In the genomic region with DNA sequence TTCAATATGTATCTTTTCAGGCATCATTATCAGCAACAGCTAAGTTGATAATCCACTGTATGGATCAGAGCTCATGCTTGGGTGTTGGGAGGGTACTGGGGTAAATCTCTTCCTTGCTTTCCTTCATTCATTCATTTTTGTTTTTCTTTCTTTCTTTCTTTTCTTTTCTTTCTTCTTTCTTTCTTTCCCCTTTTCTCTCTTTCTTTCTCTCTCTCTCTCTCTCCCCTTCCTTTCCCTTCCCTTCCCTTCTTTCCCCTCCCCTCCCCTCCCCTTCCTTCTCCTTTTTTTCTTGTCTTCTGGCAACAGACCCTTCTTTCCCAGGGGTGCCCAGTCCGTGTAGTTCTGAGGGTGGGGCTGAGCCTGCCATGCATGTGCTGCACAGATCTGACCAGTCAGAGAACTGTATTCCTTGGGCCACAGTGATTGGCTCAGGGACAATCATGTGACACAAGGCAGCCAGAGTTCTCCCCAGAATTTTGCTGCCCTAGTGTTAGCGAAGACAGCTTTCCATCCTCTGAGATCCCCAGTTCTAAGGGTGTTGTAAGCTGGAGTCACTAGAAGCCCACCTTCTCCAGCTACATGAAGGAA, we compare ENCODE assay signal across 27 cellular contexts. TPM values are rescaled to one million over a fixed set of nuclear protein-coding genes. Genes with fewer than 3 reads are reported as not detected.
DNase-seq lines count a peak whose midpoint lies in the region; ATAC-seq and TF ChIP-seq lines count a peak whose summit lies in the region.
"Had no signal": no experiment of that assay in that cellular context is flagged by ENCODE, and none has a peak within 500 bp of the region (broad histone marks: within the 10 kb centered on the region; RNA-seq: fewer than 3 reads in every experiment).

No MANE protein-coding gene starts in this region.

- H3K4me3 Mint-ChIP-seq in activated CD4-positive, alpha-beta T cell treated with anti-CD3 and anti-CD28 coated beads, Interleukin-2, amount 10 ng/mL, durations not matched to agents 24 days and 14 days, result no peak overlapping the region
- H3K4me3 Mint-ChIP-seq in stimulated activated naive B cell treated with anti-CD40 and anti-IgM and Interleukin-4, amounts not matched to agents 10 μg/mL and 1 μg/mL and 100 μg/mL, for 72 hours, result no peak overlapping the region
- H3K4me3 Mint-ChIP-seq: central memory CD8-positive, alpha-beta T cell; H9; memory B cell; stimulated activated effector memory CD8-positive, alpha-beta T cell treated with anti-CD3 and anti-CD28 coated beads, Interleukin-12 subunit alpha, Interleukin-12 subunit beta, amount 100 ng/mL, for 72 hours; T-helper 2 cell treated with Interferon-gamma antibody and Interleukin-4, amounts not matched to agents 5 μg/mL and 100 μg/mL, for 36 hours had no signal

- H3K27me3 Mint-ChIP-seq in activated CD4-positive, alpha-beta T cell treated with anti-CD3 and anti-CD28 coated beads, Interleukin-2, amount 10 ng/mL, durations not matched to agents 24 days and 14 days, result no peaks in the 10 kb centered on the region
- H3K27me3 Mint-ChIP-seq in stimulated activated naive B cell treated with anti-CD40 and anti-IgM and Interleukin-4, amounts not matched to agents 10 μg/mL and 1 μg/mL and 100 μg/mL, for 72 hours, result peaks cover 0 to 3% of the 10 kb centered on the region in 2 donors
- H3K27me3 Mint-ChIP-seq: central memory CD8-positive, alpha-beta T cell had no signal

- H3K36me3 ChIP-seq in lower lobe of right lung, result no peaks in the 10 kb centered on the region
- H3K36me3 ChIP-seq: BLaER1, WERI-Rb-1 had no signal

- H3K4me1 Mint-ChIP-seq in activated CD4-positive, alpha-beta T cell treated with anti-CD3 and anti-CD28 coated beads, Interleukin-2, amount 10 ng/mL, durations not matched to agents 24 days and 14 days, result peaks cover 4% of the 10 kb centered on the region
- peaks cover 4 to 5% of the 10 kb centered on the region in 2 donors for H3K4me1 Mint-ChIP-seq in stimulated activated naive B cell treated with anti-CD40 and anti-IgM and Interleukin-4, amounts not matched to agents 10 μg/mL and 1 μg/mL and 100 μg/mL, for 72 hours

- no peak overlapping the region for H3K27ac ChIP-seq in coronary artery
- no peak overlapping the region for H3K27ac ChIP-seq in lower lobe of right lung
- H3K27ac ChIP-seq: dorsolateral prefrontal cortex had no signal

- intact Hi-C loops in activated CD4-positive, alpha-beta T cell treated with anti-CD3 and anti-CD28 coated beads, Interleukin-2, amount 10 ng/mL, durations not matched to agents 24 days and 14 days (cut with micrococcal nuclease), result loop anchor here (10.0 kb wide), 1 partner anchor 250 kb away; no protein-coding TSS in a partner anchor
- intact Hi-C loops in lower lobe of right lung (cut with DNase I), result no loop called here

- H3K27ac Mint-ChIP-seq in activated CD4-positive, alpha-beta T cell treated with anti-CD3 and anti-CD28 coated beads, Interleukin-2, amount 10 ng/mL, durations not matched to agents 24 days and 14 days, result no peak overlapping the region
- peak overlapping the region; percentile 15 for H3K27ac Mint-ChIP-seq in stimulated activated naive B cell treated with anti-CD40 and anti-IgM and Interleukin-4, amounts not matched to agents 10 μg/mL and 1 μg/mL and 100 μg/mL, for 72 hours
- H3K27ac Mint-ChIP-seq: memory B cell; T-helper 2 cell treated with Interferon-gamma antibody and Interleukin-4, amounts not matched to agents 5 μg/mL and 100 μg/mL, for 36 hours had no signal

- H3K4me1 ChIP-seq in lower lobe of right lung, result no peaks in the 10 kb centered on the region

- TF ChIP-seq CTCF in coronary artery (IDR thresholded peaks at IDR 0.05) (no peak), lower lobe of right lung (IDR thresholded peaks at IDR 0.05) (no peak)

- ATAC-seq in stimulated activated naive B cell treated with anti-CD40 and anti-IgM and Interleukin-4, amounts not matched to agents 10 μg/mL and 1 μg/mL and 100 μg/mL, for 72 hours (replicated peaks), result peak in 1 of 2 donors; percentile 33
- no peak for ATAC-seq in lower lobe of right lung
- ATAC-seq in GM19452 (IDR thresholded peaks at IDR 0.05; ENCODE audit: unreplicated experiment), result no peak
- ATAC-seq: stimulated activated effector memory CD8-positive, alpha-beta T cell treated with anti-CD3 and anti-CD28 coated beads, Interleukin-12 subunit alpha, Interleukin-12 subunit beta, amount 100 ng/mL, for 72 hours had no signal

- no peaks in the 10 kb centered on the region for H3K9me3 ChIP-seq in lower lobe of right lung
- H3K9me3 ChIP-seq: BLaER1, SK-N-SH had no signal

- H3K27me3 ChIP-seq in lower lobe of right lung (ENCODE audit: low read depth), result peaks cover 3% of the 10 kb centered on the region
- H3K27me3 ChIP-seq: BLaER1 had no signal

- peak; percentile 37 for DNase-seq in activated CD4-positive, alpha-beta T cell treated with anti-CD3 and anti-CD28 coated beads, Interleukin-2, amount 10 ng/mL, durations not matched to agents 24 days and 14 days
- DNase-seq in activated CD4-positive, alpha-beta T cell treated with anti-CD3 and anti-CD28 coated beads for 4 hours, result no peak
- DNase-seq in NCI-H69 (lab: John Stamatoyannopoulos, UW) (peak; percentile 29), coronary artery (ENCODE audit: low spot score) (peak; percentile 19), lower lobe of right lung (no peak), AG08395 (ENCODE audit: low spot score) (no peak)
- DNase-seq in stimulated activated naive B cell treated with anti-CD40 and anti-IgM and Interleukin-4, amounts not matched to agents 10 μg/mL and 1 μg/mL and 100 μg/mL, for 72 hours, result no peak
- DNase-seq: ACHN; activated CD4-positive, alpha-beta T cell treated with anti-CD3 and anti-CD28 coated beads, Interleukin-2, amount 50 U/mL, for 4 hours; activated gamma-delta T cell; COR-L47; DMS79 treated with DMSO at 0.1 percent for 48 hours; dorsolateral prefrontal cortex; H9; NCI-H1105; NCI-H2081 treated with DMSO at 0.1 percent for 48 hours; NCI-H446 treated with DMSO at 0.1 percent for 48 hours; nucleus accumbens; SK-N-SH; stimulated activated CD4-positive, alpha-beta T cell treated with anti-CD3 and anti-CD28 coated beads, Interleukin-2, amount 100 ng/mL, for 48 hours; WERI-Rb-1 had no signal

- no peak overlapping the region for H3K4me3 ChIP-seq in coronary artery
- no peak overlapping the region for H3K4me3 ChIP-seq in lower lobe of right lung
- H3K4me3 ChIP-seq: BLaER1, dorsolateral prefrontal cortex had no signal

- H3K36me3 Mint-ChIP-seq in activated CD4-positive, alpha-beta T cell treated with anti-CD3 and anti-CD28 coated beads, Interleukin-2, amount 10 ng/mL, durations not matched to agents 24 days and 14 days (ENCODE audit: low read depth), result no peaks in the 10 kb centered on the region
- H3K36me3 Mint-ChIP-seq in stimulated activated naive B cell treated with anti-CD40 and anti-IgM and Interleukin-4, amounts not matched to agents 10 μg/mL and 1 μg/mL and 100 μg/mL, for 72 hours, result no peaks in the 10 kb centered on the region
- H3K36me3 Mint-ChIP-seq: memory B cell; stimulated activated effector memory CD8-positive, alpha-beta T cell treated with anti-CD3 and anti-CD28 coated beads, Interleukin-12 subunit alpha, Interleukin-12 subunit beta, amount 100 ng/mL, for 72 hours had no signal

- no peaks in the 10 kb centered on the region for H3K9me3 Mint-ChIP-seq in activated CD4-positive, alpha-beta T cell treated with anti-CD3 and anti-CD28 coated beads, Interleukin-2, amount 10 ng/mL, durations not matched to agents 24 days and 14 days
- no peaks in the 10 kb centered on the region for H3K9me3 Mint-ChIP-seq in stimulated activated naive B cell treated with anti-CD40 and anti-IgM and Interleukin-4, amounts not matched to agents 10 μg/mL and 1 μg/mL and 100 μg/mL, for 72 hours
- H3K9me3 Mint-ChIP-seq: central memory CD8-positive, alpha-beta T cell; H9; memory B cell; stimulated activated effector memory CD8-positive, alpha-beta T cell treated with anti-CD3 and anti-CD28 coated beads, Interleukin-12 subunit alpha, Interleukin-12 subunit beta, amount 100 ng/mL, for 72 hours; T-helper 2 cell treated with Interferon-gamma antibody and Interleukin-4, amounts not matched to agents 5 μg/mL and 100 μg/mL, for 36 hours had no signal

RNA-seq across cellular contexts. Expression of a gene that starts 25.5 kb away (rescaled TPM):
- 92.7 and 98.8 TPM in 2 replicates for total RNA-seq in activated CD4-positive, alpha-beta T cell treated with anti-CD3 and anti-CD28 coated beads, Interleukin-2, amount 10 ng/mL, durations not matched to agents 24 days and 14 days
- 76.3 TPM for total RNA-seq in lower lobe of right lung

Comparison
In these comparisons a context has a peak if more than half of its experiments do, and no peak if none do; other contexts are left out.
1. DNase-seq: peak in activated CD4-positive, alpha-beta T cell treated with anti-CD3 and anti-CD28 coated beads, Interleukin-2, amount 10 ng/mL, durations not matched to agents 24 days and 14 days (single experiment), NCI-H69 (single experiment) and coronary artery (single experiment); none in activated CD4-positive, alpha-beta T cell treated with anti-CD3 and anti-CD28 coated beads for 4 hours (0 of 2), stimulated activated naive B cell treated with anti-CD40 and anti-IgM and Interleukin-4, amounts not matched to agents 10 μg/mL and 1 μg/mL and 100 μg/mL, for 72 hours (single experiment), lower lobe of right lung (single experiment) and AG08395 (single experiment).